ENCODE assay signal across 12 cellular contexts in genomic region chr14:89198544-89199329, GRCh38.
DNase-seq lines count a peak whose midpoint lies in the region; FAIRE-seq and TF ChIP-seq lines count a peak whose summit lies in the region.
"Had no signal": no experiment of that assay in that cellular context is flagged by ENCODE, and none has a peak within 500 bp of the region (broad histone marks: within the 10 kb centered on the region; RNA-seq: fewer than 3 reads in every experiment).

No MANE protein-coding gene starts in this region.

- peak overlapping the region; percentile 17 to 71 (median 70) for H3K27ac Mint-ChIP-seq in nephron

- H3K18ac ChIP-seq in neuronal stem cell (ENCODE audit: low read length) = no peak overlapping the region

- H3K23ac ChIP-seq in neuronal stem cell (ENCODE audit: low read depth, low read length, poor library complexity) = no peak overlapping the region

- no peak overlapping the region for H3K4me3 ChIP-seq in fibroblast of villous mesenchyme (ENCODE audit: low read depth, low read length)
- no peak overlapping the region for H3K4me3 ChIP-seq in coronary artery
- no peak overlapping the region for H3K4me3 ChIP-seq in neuronal stem cell (ENCODE audit: low read length in 2 of 2)

- H3K27me3 ChIP-seq in neuronal stem cell (ENCODE audit: control insufficient read depth in 3 of 3, insufficient read depth in 3 of 3, low read depth in 1 of 3, low read length in 3 of 3) = no peaks in the 10 kb centered on the region

- peak overlapping the region in 1 of 3 experiments; percentile 3 for H3K4me3 Mint-ChIP-seq in nephron

- DNase-seq in GM12891 (ENCODE audit: insufficient read length, low spot score) = no peak
- DNase-seq in NOMO-1 treated with DMSO at 0.1 percent for 48 hours (lab: John Stamatoyannopoulos, UW; ENCODE audit: unreplicated experiment) = peak; percentile 38
- peak; percentile 88 for DNase-seq in fibroblast of villous mesenchyme (ENCODE audit: low read depth)
- DNase-seq in HuH-7.5 (ENCODE audit: low spot score) = no peak
- no peak for DNase-seq in iPS-NIHi7 (ENCODE audit: extremely low spot score)
- no peak for DNase-seq in coronary artery (ENCODE audit: low spot score)
- no peak for DNase-seq in neuronal stem cell (ENCODE audit: low spot score)
- DNase-seq: EL, Kasumi-1, NCI-H2081 treated with DMSO at 0.1 percent for 48 hours had no signal

- no peak for FAIRE-seq in GM12891 (lab: Jason Lieb, UNC)

- H3K36me3 ChIP-seq in neuronal stem cell (replicated peaks in 1 of 2; ENCODE audit: control insufficient read depth in 2 of 2, insufficient read depth in 2 of 2, low read length in 2 of 2) = no peaks in the 10 kb centered on the region

- H3K9ac ChIP-seq in neuronal stem cell (ENCODE audit: low read depth, low read length, poor library complexity) = no peak overlapping the region

- H3K27ac ChIP-seq in coronary artery (no peak overlapping the region), neuronal stem cell (replicated peaks; ENCODE audit: low read length) (no peak overlapping the region)
- H3K27ac ChIP-seq: C4-2B had no signal

- H3K4me1 ChIP-seq in neuronal stem cell (ENCODE audit: control insufficient read depth in 2 of 2, insufficient read depth in 1 of 2, low read depth in 1 of 2, low read length in 2 of 2) = peaks cover 0 to 3% of the 10 kb centered on the region in 2 donors

- H3K9me3 Mint-ChIP-seq in nephron = peaks cover 8% of the 10 kb centered on the region

- H2AK5ac ChIP-seq in neuronal stem cell (ENCODE audit: low read depth, low read length) = no peak overlapping the region

- TF ChIP-seq CTCF in fibroblast of villous mesenchyme (IDR thresholded peaks at IDR 0.05; ENCODE audit: insufficient read depth, low read depth, low read length) = no peak
- no peak for TF ChIP-seq CTCF in nephron (IDR thresholded peaks at IDR 0.05; ENCODE audit: unreplicated experiment in 3 of 3)
- no peak for TF ChIP-seq CTCF in coronary artery (IDR thresholded peaks at IDR 0.05)

- H3K4ac ChIP-seq in neuronal stem cell (ENCODE audit: low read length) = no peak overlapping the region

- H3K79me1 ChIP-seq in neuronal stem cell (ENCODE audit: low read depth, low read length) = no peaks in the 10 kb centered on the region

- H3K14ac ChIP-seq in neuronal stem cell (ENCODE audit: low read length) = no peak overlapping the region

- H2AFZ ChIP-seq in neuronal stem cell (ENCODE audit: low read length) = no peak overlapping the region

- WGBS in neuronal stem cell (ENCODE audit: extremely low coverage in 2 of 2, insufficient read length in 2 of 2, insufficient replicate concordance in 1 of 2), 2 donors = no CpG with 5 or more reads among the region's 12 CpGs

- H2BK15ac ChIP-seq in neuronal stem cell (ENCODE audit: low read length) = no peak overlapping the region

- no peak for TF ChIP-seq POLR2A in GM12891 (IDR thresholded peaks at IDR 0.05; ENCODE audit: low read depth, low read length)

- H4K8ac ChIP-seq in neuronal stem cell (ENCODE audit: low read depth, low read length) = no peak overlapping the region

- no peak overlapping the region for H2BK120ac ChIP-seq in neuronal stem cell (ENCODE audit: low read depth, low read length)

- H3K9me3 ChIP-seq in neuronal stem cell (replicated peaks in 1 of 2; ENCODE audit: control insufficient read depth in 2 of 2, insufficient read depth in 1 of 2, low read depth in 1 of 2, low read length in 2 of 2) = peaks cover 0 to 4% of the 10 kb centered on the region in 2 donors

- no peak overlapping the region for H2BK5ac ChIP-seq in neuronal stem cell (ENCODE audit: low read length)

- H4K91ac ChIP-seq in neuronal stem cell (ENCODE audit: low read depth, low read length, poor library complexity) = no peak overlapping the region

- H2BK12ac ChIP-seq in neuronal stem cell (ENCODE audit: low read length) = no peak overlapping the region

- no peak overlapping the region for H3K4me2 ChIP-seq in neuronal stem cell (ENCODE audit: insufficient read depth, low read length, poor library complexity, severe bottlenecking)

- H3K27me3 Mint-ChIP-seq in nephron (ENCODE audit: low read depth) = no peaks in the 10 kb centered on the region

- peaks cover 27% of the 10 kb centered on the region for H3K36me3 Mint-ChIP-seq in nephron (ENCODE audit: low read depth)

- peaks cover 29% of the 10 kb centered on the region for H3K4me1 Mint-ChIP-seq in nephron

TF ChIP-seq in GM12891, 5 proteins besides CTCF, POLR2A, EP300 and RAD21:
- no peak for TF ChIP-seq POLR2AphosphoS5 (IDR thresholded peaks at IDR 0.05; ENCODE audit: low read depth, low read length)
- TF ChIP-seq SPI1 (IDR thresholded peaks at IDR 0.05; ENCODE audit: low read depth, low read length) = peak; percentile 59

Comparison
In these comparisons a context has a peak if more than half of its experiments do, and no peak if none do; other contexts are left out.
1. DNase-seq: peak in NOMO-1 treated with DMSO at 0.1 percent for 48 hours (single experiment) and fibroblast of villous mesenchyme (single experiment); none in GM12891 (single experiment), HuH-7.5 (single experiment), iPS-NIHi7 (single experiment), coronary artery (single experiment) and neuronal stem cell (single experiment).